Comparison of ENCODE assay signal across 13 cellular contexts in the genomic region with DNA sequence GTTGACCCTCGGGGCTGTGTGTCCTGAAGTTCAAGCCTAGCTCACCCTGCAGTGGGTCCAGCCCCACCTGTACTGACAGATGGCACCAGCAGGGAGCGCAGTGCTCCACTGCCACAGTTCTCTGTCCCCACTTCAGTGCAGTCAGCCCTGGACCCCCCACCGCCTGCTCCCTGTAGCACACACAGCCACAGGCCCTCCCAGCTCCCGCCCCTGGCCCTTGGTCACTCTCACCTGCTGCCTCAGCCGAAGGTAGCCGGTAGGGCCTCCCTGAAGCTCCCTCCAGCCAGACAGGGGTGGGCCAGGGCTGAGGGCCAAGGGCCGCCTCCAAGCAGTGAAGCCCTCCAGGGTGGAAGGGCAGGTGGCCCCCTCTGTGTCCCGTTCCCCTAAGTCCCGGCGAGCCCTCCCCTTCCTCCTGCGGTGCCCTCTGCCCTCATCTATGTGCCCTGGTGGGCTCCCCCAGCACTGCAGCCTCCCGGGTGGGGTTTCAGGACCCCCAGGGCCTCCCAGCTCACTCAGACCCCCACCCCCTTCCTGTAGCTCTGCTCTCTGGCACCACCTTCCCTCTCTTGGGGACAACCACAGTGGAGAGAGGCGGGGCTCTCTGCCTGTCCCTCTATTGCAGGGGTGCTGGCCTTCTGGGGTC. TPM values are rescaled to one million over a fixed set of nuclear protein-coding genes. Genes with fewer than 3 reads are reported as not detected.
A peak's percentile ranks its signal among the peaks of the same experiment; 100 is the strongest.
DNase-seq lines count a peak whose midpoint lies in the region; ATAC-seq and TF ChIP-seq lines count a peak whose summit lies in the region.
"Had no signal": no experiment of that assay in that cellular context is flagged by ENCODE, and none has a peak within 500 bp of the region (broad histone marks: within the 10 kb centered on the region; RNA-seq: fewer than 3 reads in every experiment).

No MANE protein-coding gene starts in this region.

- TF ChIP-seq POLR2A in NB4 (IDR thresholded peaks at IDR 0.05; ENCODE audit: extremely low read depth, insufficient read length) (no peak), sigmoid colon (IDR thresholded peaks at IDR 0.05) (no peak)

- H3K27ac ChIP-seq in sigmoid colon, result no peak overlapping the region
- H3K27ac ChIP-seq in colonic mucosa, result no peak overlapping the region
- H3K27ac ChIP-seq: SK-N-MC had no signal

- H3K9ac ChIP-seq in colonic mucosa (ENCODE audit: low read depth in 2 of 2, low read length in 2 of 2), result no peak overlapping the region

- peaks cover 0 to 4% (median 0%) of the 10 kb centered on the region in 3 donors for H3K27me3 ChIP-seq in sigmoid colon
- no peaks in the 10 kb centered on the region for H3K27me3 ChIP-seq in colonic mucosa

- H3K36me3 ChIP-seq in sigmoid colon (no peaks in the 10 kb centered on the region), colonic mucosa (no peaks in the 10 kb centered on the region)

- TF ChIP-seq CTCF in GM12865 (IDR thresholded peaks at IDR 0.05; ENCODE audit: insufficient read depth, low read depth, low read length, missing control alignments) (peak; percentile 31), NB4 (IDR thresholded peaks at IDR 0.05; ENCODE audit: low read depth, low read length) (peak; percentile 28), epithelial cell of proximal tubule (conservative IDR thresholded peaks at IDR 0.05; ENCODE audit: low read depth, low read length) (peak; percentile 13), sigmoid colon (IDR thresholded peaks at IDR 0.05) (no peak), colonic mucosa (IDR thresholded peaks at IDR 0.05) (no peak)

- H3K4me3 ChIP-seq in GM12865 (ENCODE audit: low read depth, low read length), result no peak overlapping the region
- H3K4me3 ChIP-seq in NB4 (ENCODE audit: low read depth, low read length), result no peak overlapping the region
- no peak overlapping the region for H3K4me3 ChIP-seq in epithelial cell of proximal tubule (ENCODE audit: low read depth, low read length)
- H3K4me3 ChIP-seq in sigmoid colon, result no peak overlapping the region
- no peak overlapping the region for H3K4me3 ChIP-seq in colonic mucosa
- H3K4me3 ChIP-seq: SK-N-MC had no signal

- H3K9me3 ChIP-seq in sigmoid colon (no peaks in the 10 kb centered on the region), colonic mucosa (no peaks in the 10 kb centered on the region)

- no peak for ATAC-seq in GM19324 (IDR thresholded peaks at IDR 0.05; ENCODE audit: low FRiP score, unreplicated experiment)
- ATAC-seq: activated naive CD4-positive, alpha-beta T cell treated with anti-CD3 and anti-CD28 coated beads, Interleukin-2, amount 50 U/mL, for 72 hours had no signal

- WGBS in sigmoid colon, 2 donors, result 77 to 87% methylated on average over 13 of the region's 13 CpGs

- no peak for DNase-seq in GM12865 (ENCODE audit: low read depth)
- DNase-seq in NB4 (ENCODE audit: low read depth), result peak; percentile 48
- DNase-seq in epithelial cell of proximal tubule (ENCODE audit: low read depth), result no peak
- peak; percentile 60 for DNase-seq in sigmoid colon
- DNase-seq in germinal center (ENCODE audit: low spot score), result no peak
- DNase-seq in colonic mucosa, result no peak
- DNase-seq: activated CD4-positive, alpha-beta T cell treated with anti-CD3 and anti-CD28 coated beads, Interleukin-2, amount 50 U/mL, for 48 hours; GF-D8; naive B cell; stimulated activated naive CD4-positive, alpha-beta T cell had no signal

- TF ChIP-seq EP300 in sigmoid colon (IDR thresholded peaks at IDR 0.05), result no peak

- intact Hi-C loops in sigmoid colon (cut with DNase I), result no loop called here
- intact Hi-C loops in colonic mucosa (cut with DNase I), result loop anchor here (5.0 kb wide), 1 partner anchor 70 kb away; no protein-coding TSS in a partner anchor

- H3K4me1 ChIP-seq in sigmoid colon (peaks cover 0 to 6% (median 0%) of the 10 kb centered on the region in 4 donors), colonic mucosa (no peaks in the 10 kb centered on the region)

RNA-seq across cellular contexts. Expression of a gene that starts 10.8 kb away (rescaled TPM):
- total RNA-seq in epithelial cell of proximal tubule (not detected in 2 replicates), sigmoid colon (not detected), colonic mucosa (under 1 TPM; 0.11 to 0.37 TPM)
- polyA plus RNA-seq in sigmoid colon, result under 1 TPM in 1 of 3 donors, not detected in 2; 0.03 TPM

RNA-seq across cellular contexts. Expression of a gene that starts 38.9 kb away (rescaled TPM):
- total RNA-seq in epithelial cell of proximal tubule (not detected in 2 replicates), sigmoid colon (not detected), colonic mucosa (1 to 10 TPM; 1.7 to 3.3 TPM)
- under 1 TPM in 1 of 3 donors, not detected in 2; 0.10 TPM for polyA plus RNA-seq in sigmoid colon
- total RNA-seq: activated naive CD4-positive, alpha-beta T cell treated with anti-CD3 and anti-CD28 coated beads, Interleukin-2, amount 50 U/mL, for 72 hours had no signal

Comparison
In these comparisons a context has a peak if more than half of its experiments do, and no peak if none do; other contexts are left out.
1. DNase-seq: peak in NB4 (single experiment) and sigmoid colon (single experiment); none in GM12865 (single experiment), epithelial cell of proximal tubule (single experiment), germinal center (single experiment) and colonic mucosa (single experiment).
2. CTCF ChIP-seq: peak in GM12865 (single experiment), NB4 (single experiment) and epithelial cell of proximal tubule (single experiment); none in sigmoid colon (0 of 4) and colonic mucosa (single experiment).